In the genomic region with DNA sequence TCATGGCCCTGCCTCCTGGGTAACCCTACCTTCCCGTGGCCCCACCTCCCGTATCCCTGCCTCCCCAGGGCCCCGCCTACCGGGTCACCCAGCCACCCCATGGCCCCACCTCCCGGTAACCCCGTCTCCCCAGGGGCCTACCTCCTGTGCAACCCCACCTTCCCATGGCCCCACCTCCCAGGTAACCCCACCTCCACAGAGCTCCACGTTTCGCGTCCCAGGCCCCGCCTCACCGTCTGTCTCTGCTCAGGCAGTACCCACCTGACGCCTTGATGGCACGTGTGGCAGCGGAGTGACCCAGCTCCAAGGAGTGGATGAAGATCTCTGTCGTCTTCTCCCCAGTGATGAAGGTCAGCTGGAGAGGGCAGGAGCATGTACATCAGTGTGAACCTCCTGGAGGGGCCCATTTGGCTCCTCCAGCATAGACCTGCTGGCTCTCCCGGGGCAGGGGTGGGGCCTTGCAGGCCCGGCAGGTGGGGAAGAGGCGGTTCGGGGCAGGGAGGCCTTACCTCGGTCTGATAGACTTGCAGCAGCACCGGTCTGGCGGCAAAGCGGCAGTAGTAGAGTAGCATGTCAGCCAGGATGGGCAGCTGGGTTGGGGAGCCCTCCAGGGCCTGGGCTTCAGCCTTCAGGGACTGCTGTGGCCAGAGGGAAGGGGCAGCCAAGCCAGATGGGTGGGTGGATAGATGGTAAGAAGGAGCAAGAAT, we compare ENCODE assay signal across 18 cellular contexts. TPM values are rescaled to one million over a fixed set of nuclear protein-coding genes. Genes with fewer than 3 reads are reported as not detected.
A peak's percentile ranks its signal among the peaks of the same experiment; 100 is the strongest.
DNase-seq lines count a peak whose midpoint lies in the region; ATAC-seq, FAIRE-seq and TF ChIP-seq lines count a peak whose summit lies in the region.
"Had no signal": no experiment of that assay in that cellular context is flagged by ENCODE, and none has a peak within 500 bp of the region (broad histone marks: within the 10 kb centered on the region; RNA-seq: fewer than 3 reads in every experiment).

No MANE protein-coding gene starts in this region.

- no peak overlapping the region for H2BK12ac ChIP-seq in H9 (ENCODE audit: insufficient read length, low read depth, low read length)

- POLR2A ChIA-PET in GM12878 (lab: Charles Lee), result interaction anchor here (0.7 kb wide), 1 partner anchor 9 kb away, joined by 3 read pairs; no protein-coding TSS in a partner anchor

- no peak overlapping the region for H3K9ac ChIP-seq in H9 (ENCODE audit: extremely low read depth, insufficient read length, low read length)
- no peak overlapping the region for H3K9ac ChIP-seq in GM12878 (ENCODE audit: control insufficient read depth, insufficient read depth, low read length)

- H3K4me3 Mint-ChIP-seq in CD4-positive, CD25-positive, alpha-beta regulatory T cell, result no peak overlapping the region
- H3K4me3 Mint-ChIP-seq in H9, result no peak overlapping the region; a peak in 1 of 5 replicates
- no peak overlapping the region for H3K4me3 Mint-ChIP-seq in natural killer cell
- H3K4me3 Mint-ChIP-seq: activated T-cell treated with anti-CD3 and anti-CD28 coated beads, Interleukin-2, amount 50 U/mL, for 72 hours had no signal

- no peaks in the 10 kb centered on the region for H3K79me1 ChIP-seq in H9 (ENCODE audit: insufficient read depth, low read depth, low read length, poor library complexity, severe bottlenecking)

- no peak for TF ChIP-seq RAD21 in GM12878 (IDR thresholded peaks at IDR 0.05; ENCODE audit: insufficient read depth, low read depth, low read length)

- H3K79me2 ChIP-seq in H9 (ENCODE audit: insufficient read depth, low read length) (no peaks in the 10 kb centered on the region), GM12878 (ENCODE audit: control insufficient read depth, insufficient read depth, low read length) (no peaks in the 10 kb centered on the region)

- TF ChIP-seq EP300 in GM12878 (IDR thresholded peaks at IDR 0.05; ENCODE audit: borderline replicate concordance in 1 of 2, control insufficient read depth in 1 of 2, low read depth in 2 of 2, low read length in 2 of 2), result no peak

- SMC1A ChIA-PET in GM12878 (lab: Charles Lee; ENCODE audit: uncharacterized antibody, unreplicated experiment), result interaction anchor here (1.8 kb wide), 1 partner anchor 21 kb away, joined by 5 read pairs; no protein-coding TSS in a partner anchor

- in situ Hi-C loops in GM12878 (cut with MboI) (no loop called here), G401 (cut with HindIII; ENCODE audit: low sequenced_read_pairs) (no loop called here)

- H4K5ac ChIP-seq in H9 (ENCODE audit: insufficient read length, low read depth, low read length), result no peak overlapping the region

- H3K56ac ChIP-seq in H9 (ENCODE audit: insufficient read length, low read depth, low read length), result no peak overlapping the region

- no peak overlapping the region for H2AK5ac ChIP-seq in H9 (ENCODE audit: insufficient read length, low read length)

- no peak overlapping the region for H3K4me2 ChIP-seq in H9 (ENCODE audit: insufficient read depth, insufficient read length, low read length)
- no peak overlapping the region for H3K4me2 ChIP-seq in GM12878 (ENCODE audit: control insufficient read depth, insufficient read depth)

- no peak for TF ChIP-seq CTCF in H9 (conservative IDR thresholded peaks at IDR 0.05)
- TF ChIP-seq CTCF in GM12878 (IDR thresholded peaks at IDR 0.05 in 2 of 3, conservative IDR thresholded peaks at IDR 0.05 in 1 of 3; ENCODE audit: control insufficient read depth in 2 of 3, extremely low read depth in 1 of 3, insufficient read depth in 1 of 3, low read depth in 3 of 3, low read length in 3 of 3), result no peak
- no peak for TF ChIP-seq CTCF in natural killer cell (IDR thresholded peaks at IDR 0.05)

- no peak overlapping the region for H2BK20ac ChIP-seq in H9 (ENCODE audit: low read depth, low read length, poor library complexity, severe bottlenecking)

- no peaks in the 10 kb centered on the region for H3K27me3 ChIP-seq in CD4-positive, CD25-positive, alpha-beta regulatory T cell (ENCODE audit: control insufficient read depth, insufficient read depth, low read length)
- no peaks in the 10 kb centered on the region for H3K27me3 ChIP-seq in H9 (ENCODE audit: insufficient read depth, low read length)
- no peaks in the 10 kb centered on the region for H3K27me3 ChIP-seq in GM12878 (replicated peaks in 1 of 2; ENCODE audit: control insufficient read depth in 2 of 2, insufficient read depth in 2 of 2, low read length in 1 of 2)
- H3K27me3 ChIP-seq: ascending aorta, ovary, testis had no signal

- peaks cover 0 to 7% (median 4%) of the 10 kb centered on the region in 4 donors for H3K4me1 Mint-ChIP-seq in CD4-positive, CD25-positive, alpha-beta regulatory T cell
- H3K4me1 Mint-ChIP-seq in H9, result peaks cover 2 to 8% of the 10 kb centered on the region in 2 experiments; a peak in 3 of 4 replicates
- peaks cover 8 to 29% of the 10 kb centered on the region in 2 donors for H3K4me1 Mint-ChIP-seq in natural killer cell

- H3K36me3 ChIP-seq in CD4-positive, CD25-positive, alpha-beta regulatory T cell (ENCODE audit: control insufficient read depth, insufficient read depth, low read length), result peaks cover 86% of the 10 kb centered on the region
- H3K36me3 ChIP-seq in GM12878 (ENCODE audit: control insufficient read depth in 2 of 2, insufficient read depth in 2 of 2, low read length in 1 of 2), result peaks cover 33 to 65% of the 10 kb centered on the region in 2 experiments; a peak in 3 of 4 replicates
- H3K36me3 ChIP-seq: ascending aorta, ovary had no signal

- no peak overlapping the region for H3K14ac ChIP-seq in H9 (ENCODE audit: insufficient read depth, low read length)

- no peak for FAIRE-seq in GM12878 (lab: Jason Lieb, UNC)

- H3K27ac ChIP-seq in CD4-positive, CD25-positive, alpha-beta regulatory T cell (ENCODE audit: insufficient read depth, low read length, poor library complexity, severe bottlenecking), result peak overlapping the region; percentile 64
- H3K27ac ChIP-seq in H9 (ENCODE audit: insufficient read length, low read depth, low read length) (no peak overlapping the region), GM12878 (ENCODE audit: control insufficient read depth, insufficient read depth) (no peak overlapping the region)
- H3K27ac ChIP-seq: ascending aorta, ovary, testis had no signal

- H3K27ac Mint-ChIP-seq in CD4-positive, CD25-positive, alpha-beta regulatory T cell, result peak overlapping the region in 2 of 3 donors; percentile 52 to 71
- H3K27ac Mint-ChIP-seq in H9 (no peak overlapping the region; a peak in 1 of 7 replicates), natural killer cell (peak overlapping the region; percentile 65 to 73)
- H3K27ac Mint-ChIP-seq: activated T-cell treated with anti-CD3 and anti-CD28 coated beads, Interleukin-2, amount 50 U/mL, for 72 hours had no signal

- peaks cover 42% of the 10 kb centered on the region for H3K36me3 Mint-ChIP-seq in CD4-positive, CD25-positive, alpha-beta regulatory T cell
- H3K36me3 Mint-ChIP-seq in H9 (ENCODE audit: insufficient read depth in 1 of 3, low read depth in 3 of 3) (no peaks in the 10 kb centered on the region), natural killer cell (peaks cover 9% of the 10 kb centered on the region)

- no peak overlapping the region for H3K23ac ChIP-seq in H9 (ENCODE audit: insufficient read length, low read depth, low read length)

- no peak overlapping the region for H3T11ph ChIP-seq in H9 (ENCODE audit: low read length)

- RAD21 ChIA-PET in GM12878 (lab: Charles Lee; ENCODE audit: unreplicated experiment), result interaction anchor here (1.3 to 1.4 kb wide), 2 partner anchors 9 to 140 kb away, joined by 3 read pairs; no protein-coding TSS in a partner anchor

- CTCF ChIA-PET in GM12878 (lab: Yijun Ruan, JAX), result no interaction called here

- H2BK120ac ChIP-seq in H9 (ENCODE audit: low read depth, low read length, poor library complexity, severe bottlenecking), result no peak overlapping the region

- no peak for ATAC-seq in CD4-positive, CD25-positive, alpha-beta regulatory T cell (ENCODE audit: low read depth in 2 of 2)
- no peak for ATAC-seq in GM12878
- ATAC-seq in natural killer cell, result no peak
- ATAC-seq in HG02870 (IDR thresholded peaks at IDR 0.05; ENCODE audit: unreplicated experiment), result no peak
- ATAC-seq in HG02642 (IDR thresholded peaks at IDR 0.05; ENCODE audit: poor library complexity, unreplicated experiment), result no peak
- ATAC-seq: PC-3 had no signal

- H3K4me3 ChIP-seq in CD4-positive, CD25-positive, alpha-beta regulatory T cell (ENCODE audit: low read depth, low read length), result no peak overlapping the region
- no peak overlapping the region for H3K4me3 ChIP-seq in GM12878
- H3K4me3 ChIP-seq: ascending aorta, ovary had no signal

- WGBS in H9 (ENCODE audit: extremely low coverage, insufficient read length, low lambda C conversion rate), result no CpG with 5 or more reads among the region's 23 CpGs
- 99% methylated on average over 18 of the region's 23 CpGs for WGBS in GM12878 (ENCODE audit: insufficient coverage, insufficient replicate concordance, low lambda C conversion rate, missing lambda C conversion rate)

- no TSS peak for BruUV-seq in GM12878 (replicated peaks; lab: Mats Ljungman, UMichigan)

- intact Hi-C loops in GM12878 (cut with micrococcal nuclease; ENCODE audit: unreplicated experiment), result no loop called here
- intact Hi-C loops in natural killer cell (cut with micrococcal nuclease), result no loop called here

- H2BK5ac ChIP-seq in H9 (ENCODE audit: insufficient read length, low read length), result no peak overlapping the region

- H3K9me3 ChIP-seq in CD4-positive, CD25-positive, alpha-beta regulatory T cell (ENCODE audit: control insufficient read depth in 2 of 2, low read length in 2 of 2), result no peaks in the 10 kb centered on the region
- H3K9me3 ChIP-seq in H9 (ENCODE audit: control insufficient read depth, low read depth, low read length), result no peaks in the 10 kb centered on the region
- no peaks in the 10 kb centered on the region; the same call in 2 of the 3 replicates for H3K9me3 ChIP-seq in GM12878 (replicated peaks; ENCODE audit: control insufficient read depth, insufficient read depth, low read length)
- H3K9me3 ChIP-seq: ascending aorta, ovary, testis had no signal

- H3K9me3 Mint-ChIP-seq in CD4-positive, CD25-positive, alpha-beta regulatory T cell, result no peaks in the 10 kb centered on the region
- H3K9me3 Mint-ChIP-seq in H9 (no peaks in the 10 kb centered on the region; a peak in 1 of 5 replicates), natural killer cell (no peaks in the 10 kb centered on the region)

- H3K4ac ChIP-seq in H9 (ENCODE audit: low read depth, low read length), result no peak overlapping the region

- no peak overlapping the region for H2AFZ ChIP-seq in H9 (ENCODE audit: low read length)
- H2AFZ ChIP-seq in GM12878 (ENCODE audit: control insufficient read depth, low read depth, low read length), result no peak overlapping the region

- H3K27me3 Mint-ChIP-seq in CD4-positive, CD25-positive, alpha-beta regulatory T cell, result no peaks in the 10 kb centered on the region
- H3K27me3 Mint-ChIP-seq in H9 (ENCODE audit: low read depth) (no peaks in the 10 kb centered on the region; the same call in none of the 2 replicates), natural killer cell (ENCODE audit: low read depth in 2 of 2) (no peaks in the 10 kb centered on the region)

- 0 out of 2 replicates have a peak, but pooled peaks have one; percentile 3 for TF ChIP-seq POLR2A in GM12878 (IDR thresholded peaks at IDR 0.05; ENCODE audit: low read depth, low read length)

- H4K20me1 ChIP-seq in H9 (ENCODE audit: control insufficient read depth, insufficient read depth, insufficient read length), result no peaks in the 10 kb centered on the region
- H4K20me1 ChIP-seq in GM12878 (ENCODE audit: control insufficient read depth, insufficient read depth), result no peaks in the 10 kb centered on the region

- no peak overlapping the region for H3K18ac ChIP-seq in H9 (ENCODE audit: insufficient read length, low read depth, low read length)

- H2BK15ac ChIP-seq in H9 (ENCODE audit: low read depth, low read length), result no peak overlapping the region

- no peaks in the 10 kb centered on the region for H3K4me1 ChIP-seq in CD4-positive, CD25-positive, alpha-beta regulatory T cell (ENCODE audit: control insufficient read depth, insufficient read depth, low read length, poor library complexity, severe bottlenecking)
- H3K4me1 ChIP-seq in H9 (ENCODE audit: insufficient read depth, low read length), result no peaks in the 10 kb centered on the region
- no peaks in the 10 kb centered on the region for H3K4me1 ChIP-seq in GM12878 (ENCODE audit: control insufficient read depth, insufficient read depth, low read length)
- H3K4me1 ChIP-seq: ascending aorta, testis had no signal

- DNase-seq in CD4-positive, CD25-positive, alpha-beta regulatory T cell, result peak in 1 of 3 donors; percentile 33
- DNase-seq in H9 (peak; percentile 84), GM12878 (ENCODE audit: low read depth, low spot score) (no peak), natural killer cell (no peak), H4 (ENCODE audit: low spot score) (no peak), G401 (ENCODE audit: low spot score) (no peak)
- DNase-seq: Calu3, foreskin melanocyte, GDM1, NCI-H1092 treated with DMSO at 0.1 percent for 48 hours, NCI-H2107, ovary, PC-3 had no signal

- no peak overlapping the region for H4K8ac ChIP-seq in H9 (replicated peaks; ENCODE audit: insufficient read length, low read depth, low read length)

- H3K23me2 ChIP-seq in H9 (ENCODE audit: insufficient read length, low read depth, low read length, poor library complexity, severe bottlenecking), result no peaks in the 10 kb centered on the region

- no peak overlapping the region for H4K91ac ChIP-seq in H9 (ENCODE audit: insufficient read length, low read depth, low read length)

RNA-seq across cellular contexts. Expression of a gene that starts 18.6 kb away (rescaled TPM):
- total RNA-seq in CD4-positive, CD25-positive, alpha-beta regulatory T cell, result 1.1 TPM
- not detected for polyA plus RNA-seq in CD4-positive, CD25-positive, alpha-beta regulatory T cell
- total RNA-seq in H9 (2021) (0.15 TPM in 1 of 2 replicates, not detected in the other), GM12878 (2014; rRNA removed) (40.3 and 44.7 TPM in 2 replicates), GM12878 (2014; rRNA removed; fragmentation: Illumina TruSeq; extraction: Trizol) (26.4 and 27.9 TPM in 2 replicates), GM12878 (2021) (76.7 and 81.7 TPM in 2 replicates), natural killer cell (1 to 10 TPM in 2 of 3 donors, under 1 TPM in 1; 0.84 to 6.3 (median 1.4) TPM)
- total RNA-seq in GM12878 (2013; cell fraction: nucleolus; rRNA removed), result 293 and 314 TPM in 2 replicates
- polyA plus RNA-seq in GM12878 (2011; ENCODE audit: low read depth), result 68.9 TPM
- polyA plus RNA-seq in GM12878 (2011; rRNA removed) (73.5 and 146 TPM in 2 replicates), GM12878 (2014; fragmentation: Illumina TruSeq; extraction: Trizol) (31.6 and 54.7 TPM in 2 replicates), GM12878 (2014; fragmentation: Nextera tagmentation; extraction: Ambion mirVana) (1 to 10 TPM; 6.7 to 7.4 TPM), GM12878 (2014; rRNA removed) (86.5 and 99.8 TPM in 2 replicates), GM12878 (2016; fragmentation: Nextera tagmentation; extraction: Ambion mirVana) (100 to 1,000 TPM; 103 to 109 TPM)
- polyA plus RNA-seq in GM12878 (2011; cell fraction: cytosol; rRNA removed), result 164 and 182 TPM in 2 replicates
- polyA plus RNA-seq in GM12878 (2011; cell fraction: nucleus; rRNA removed), result 666 and 871 TPM in 2 replicates
- 144 and 184 TPM in 2 replicates for polyA plus RNA-seq in GM12878 (2012)
- 99.0 and 156 TPM in 2 replicates for polyA minus RNA-seq in GM12878 (2011; rRNA and poly(A)+ RNA removed)
- 50.8 and 58.4 TPM in 2 replicates for polyA minus RNA-seq in GM12878 (2011; cell fraction: cytosol; rRNA and poly(A)+ RNA removed)
- polyA minus RNA-seq in GM12878 (2011; cell fraction: nucleus; rRNA and poly(A)+ RNA removed), result 143 and 160 TPM in 2 replicates
- total RNA-seq in H4 (2014; rRNA removed; shearing (Covaris generic)), result not detected in 2 replicates
- not detected in 2 replicates for total RNA-seq in G401 (2014; rRNA removed; shearing (Covaris generic))
- total RNA-seq: Calu3, PC-3 had no signal

Comparison
In these comparisons a context has a peak if more than half of its experiments do, and no peak if none do; other contexts are left out.
1. H3K27ac Mint-ChIP-seq: peak in CD4-positive, CD25-positive, alpha-beta regulatory T cell (2 of 3) and natural killer cell (2 of 2); none in H9 (0 of 3).